28 cellular contexts compared by ENCODE assay signal in genomic region chr6:35713426-35713825, GRCh38. TPM values are rescaled to one million over a fixed set of nuclear protein-coding genes. Genes with fewer than 3 reads are reported as not detected.
DNase-seq lines count a peak whose midpoint lies in the region; ATAC-seq and TF ChIP-seq lines count a peak whose summit lies in the region.
"Had no signal": no experiment of that assay in that cellular context is flagged by ENCODE, and none has a peak within 500 bp of the region (broad histone marks: within the 10 kb centered on the region; RNA-seq: fewer than 3 reads in every experiment).

No MANE protein-coding gene starts in this region.

- peak overlapping the region; percentile 11 for H3K27ac Mint-ChIP-seq in activated CD4-positive, alpha-beta T cell treated with anti-CD3 and anti-CD28 coated beads, Interleukin-2, amount 10 ng/mL, durations not matched to agents 24 days and 14 days
- peak overlapping the region in 2 of 3 experiments; percentile 57 to 83; a peak in 2 of 7 replicates for H3K27ac Mint-ChIP-seq in H9
- no peak overlapping the region for H3K27ac Mint-ChIP-seq in natural killer cell treated with Interleukin-12 subunit alpha and Interleukin-12 subunit beta and Interleukin-15 and Interleukin-18, amount 100 ng/mL, for 72 hours
- H3K27ac Mint-ChIP-seq: activated CD8-positive, alpha-beta memory T cell treated with anti-CD3 and anti-CD28 coated beads, Interleukin-2, amount 10 ng/mL, durations not matched to agents 7 days and 5 days; activated naive CD4-positive, alpha-beta T cell treated with anti-CD3 and anti-CD28 coated beads, Interleukin-2, amount 10 ng/mL, durations not matched to agents 7 days and 5 days; brain; CD4-positive, alpha-beta T cell; stimulated activated memory B cell treated with anti-CD40 and anti-IgM and Interleukin-4, amounts not matched to agents 10 μg/mL and 1 μg/mL and 100 μg/mL, for 72 hours had no signal

- no peak overlapping the region for H3K4ac ChIP-seq in H9 (ENCODE audit: low read depth, low read length)

- no peaks in the 10 kb centered on the region for H3K79me1 ChIP-seq in H9 (ENCODE audit: insufficient read depth, low read depth, low read length, poor library complexity, severe bottlenecking)

- no peaks in the 10 kb centered on the region for H3K27me3 Mint-ChIP-seq in activated CD4-positive, alpha-beta T cell treated with anti-CD3 and anti-CD28 coated beads, Interleukin-2, amount 10 ng/mL, durations not matched to agents 24 days and 14 days
- H3K27me3 Mint-ChIP-seq in H9 (ENCODE audit: low read depth): peaks cover 7% of the 10 kb centered on the region
- peaks cover 0 to 12% of the 10 kb centered on the region in 2 donors for H3K27me3 Mint-ChIP-seq in natural killer cell treated with Interleukin-12 subunit alpha and Interleukin-12 subunit beta and Interleukin-15 and Interleukin-18, amount 100 ng/mL, for 72 hours
- H3K27me3 Mint-ChIP-seq: activated CD8-positive, alpha-beta memory T cell treated with anti-CD3 and anti-CD28 coated beads, Interleukin-2, amount 10 ng/mL, durations not matched to agents 7 days and 5 days; brain; CD4-positive, alpha-beta T cell; stimulated activated memory B cell treated with anti-CD40 and anti-IgM and Interleukin-4, amounts not matched to agents 10 μg/mL and 1 μg/mL and 100 μg/mL, for 72 hours had no signal

- no peak overlapping the region for H3K56ac ChIP-seq in H9 (ENCODE audit: insufficient read length, low read depth, low read length)

- H3K36me3 Mint-ChIP-seq in activated CD4-positive, alpha-beta T cell treated with anti-CD3 and anti-CD28 coated beads, Interleukin-2, amount 10 ng/mL, durations not matched to agents 24 days and 14 days (ENCODE audit: low read depth): peaks cover 4% of the 10 kb centered on the region
- no peaks in the 10 kb centered on the region for H3K36me3 Mint-ChIP-seq in H9 (ENCODE audit: insufficient read depth in 1 of 3, low read depth in 3 of 3)
- H3K36me3 Mint-ChIP-seq in natural killer cell treated with Interleukin-12 subunit alpha and Interleukin-12 subunit beta and Interleukin-15 and Interleukin-18, amount 100 ng/mL, for 72 hours: no peaks in the 10 kb centered on the region
- H3K36me3 Mint-ChIP-seq: activated naive CD4-positive, alpha-beta T cell treated with anti-CD3 and anti-CD28 coated beads, Interleukin-2, amount 10 ng/mL, durations not matched to agents 7 days and 5 days; brain; stimulated activated memory B cell treated with anti-CD40 and anti-IgM and Interleukin-4, amounts not matched to agents 10 μg/mL and 1 μg/mL and 100 μg/mL, for 72 hours had no signal

- no peak overlapping the region for H3K23ac ChIP-seq in H9 (ENCODE audit: insufficient read length, low read depth, low read length)

- H3K14ac ChIP-seq in H9 (ENCODE audit: insufficient read depth, low read length): no peak overlapping the region

- no peak overlapping the region for H2BK15ac ChIP-seq in H9 (ENCODE audit: low read depth, low read length)

- H2AFZ ChIP-seq in H9 (ENCODE audit: low read length): no peak overlapping the region

- no peaks in the 10 kb centered on the region for H3K23me2 ChIP-seq in H9 (ENCODE audit: insufficient read length, low read depth, low read length, poor library complexity, severe bottlenecking)

- peaks cover 48% of the 10 kb centered on the region for H3K4me1 Mint-ChIP-seq in activated CD4-positive, alpha-beta T cell treated with anti-CD3 and anti-CD28 coated beads, Interleukin-2, amount 10 ng/mL, durations not matched to agents 24 days and 14 days
- peaks cover 29 to 32% of the 10 kb centered on the region in 2 experiments for H3K4me1 Mint-ChIP-seq in H9
- H3K4me1 Mint-ChIP-seq in natural killer cell treated with Interleukin-12 subunit alpha and Interleukin-12 subunit beta and Interleukin-15 and Interleukin-18, amount 100 ng/mL, for 72 hours (ENCODE audit: low read depth in 2 of 2): peaks cover 12 to 26% of the 10 kb centered on the region in 2 donors

- no peak overlapping the region for H3K18ac ChIP-seq in H9 (ENCODE audit: insufficient read length, low read depth, low read length)

- H4K8ac ChIP-seq in H9 (replicated peaks; ENCODE audit: insufficient read length, low read depth, low read length): no peak overlapping the region

- no peak overlapping the region for H4K91ac ChIP-seq in H9 (ENCODE audit: insufficient read length, low read depth, low read length)

- no peak overlapping the region for H3K9ac ChIP-seq in H9 (ENCODE audit: extremely low read depth, insufficient read length, low read length)
- H3K9ac ChIP-seq in colonic mucosa (ENCODE audit: low read depth in 2 of 2, low read length in 2 of 2): no peak overlapping the region

- H2BK20ac ChIP-seq in H9 (ENCODE audit: low read depth, low read length, poor library complexity, severe bottlenecking): no peak overlapping the region

- TF ChIP-seq POLR2A in spleen (IDR thresholded peaks at IDR 0.05): no peak

- peaks cover 4% of the 10 kb centered on the region for H3K9me3 Mint-ChIP-seq in activated CD4-positive, alpha-beta T cell treated with anti-CD3 and anti-CD28 coated beads, Interleukin-2, amount 10 ng/mL, durations not matched to agents 24 days and 14 days
- no peaks in the 10 kb centered on the region for H3K9me3 Mint-ChIP-seq in H9
- no peaks in the 10 kb centered on the region for H3K9me3 Mint-ChIP-seq in natural killer cell treated with Interleukin-12 subunit alpha and Interleukin-12 subunit beta and Interleukin-15 and Interleukin-18, amount 100 ng/mL, for 72 hours
- H3K9me3 Mint-ChIP-seq: CD4-positive, alpha-beta T cell; nephron progenitor cell; stimulated activated memory B cell treated with anti-CD40 and anti-IgM and Interleukin-4, amounts not matched to agents 10 μg/mL and 1 μg/mL and 100 μg/mL, for 72 hours had no signal

- H2AK5ac ChIP-seq in H9 (ENCODE audit: insufficient read length, low read length): no peak overlapping the region

- H3K4me2 ChIP-seq in H9 (ENCODE audit: insufficient read depth, insufficient read length, low read length): no peak overlapping the region

- peak; percentile 55 for DNase-seq in activated CD4-positive, alpha-beta T cell treated with anti-CD3 and anti-CD28 coated beads, Interleukin-2, amount 10 ng/mL, durations not matched to agents 24 days and 14 days
- DNase-seq in activated CD4-positive, alpha-beta T cell treated with anti-CD3 and anti-CD28 coated beads, Interleukin-2, amount 50 U/mL, for 4 hours: no peak
- DNase-seq in H9: no peak
- DNase-seq in caudate nucleus (lab: John Stamatoyannopoulos, UW): peak in 28 of 61 donors; percentile 9 to 87 (median 31)
- peak; percentile 37 for DNase-seq in spleen
- no peak for DNase-seq in colonic mucosa
- DNase-seq in activated CD4-positive, CD25-positive, alpha-beta regulatory T cell (lab: John Stamatoyannopoulos, UW): no peak
- DNase-seq in natural killer cell treated with Interleukin-12 subunit alpha and Interleukin-12 subunit beta and Interleukin-15 and Interleukin-18, amount 100 ng/mL, for 72 hours (ENCODE audit: low spot score): no peak
- DNase-seq: activated CD4-positive, alpha-beta T cell treated with anti-CD3 and anti-CD28 coated beads for 4 hours; activated CD8-positive, alpha-beta memory T cell treated with anti-CD3 and anti-CD28 coated beads, Interleukin-2, amount 10 ng/mL, durations not matched to agents 7 days and 5 days; activated naive CD4-positive, alpha-beta T cell treated with anti-CD3 and anti-CD28 coated beads, Interleukin-2, amount 10 ng/mL, durations not matched to agents 7 days and 5 days; amniotic stem cell; CD4-positive, alpha-beta T cell; cerebellar nuclear complex; gastrocnemius medialis; HCEC 1CT; Kasumi-1; MV-4-11; NCI-H1436 treated with DMSO at 0.1 percent for 48 hours; NCI-H2081 treated with DMSO at 0.1 percent for 48 hours; NCI-H345; nephron progenitor cell; SIG-M5; upper lobe of left lung had no signal

- no CpG with 5 or more reads among the region's 3 CpGs for WGBS in H9 (ENCODE audit: extremely low coverage, insufficient read length, low lambda C conversion rate)
- 71 to 86% (median 80%) methylated on average over 3 of the region's 3 CpGs for WGBS in spleen, 5 donors

- no peaks in the 10 kb centered on the region for H3K79me2 ChIP-seq in H9 (ENCODE audit: insufficient read depth, low read length)

- no peaks in the 10 kb centered on the region for H3K9me3 ChIP-seq in H9 (ENCODE audit: control insufficient read depth, low read depth, low read length)
- H3K9me3 ChIP-seq in spleen: no peaks in the 10 kb centered on the region
- no peaks in the 10 kb centered on the region for H3K9me3 ChIP-seq in colonic mucosa
- H3K9me3 ChIP-seq: gastrocnemius medialis, Peyer's patch, upper lobe of left lung had no signal

- no peak overlapping the region for H2BK5ac ChIP-seq in H9 (ENCODE audit: insufficient read length, low read length)

- H3K4me1 ChIP-seq in H9 (ENCODE audit: insufficient read depth, low read length) (peaks cover 6% of the 10 kb centered on the region; the same call in 1 of the 2 replicates), spleen (peaks cover 7 to 35% (median 12%) of the 10 kb centered on the region in 6 donors), colonic mucosa (peaks cover under 1% of the 10 kb centered on the region)
- H3K4me1 ChIP-seq: gastrocnemius medialis had no signal

- no peak for ATAC-seq in natural killer cell treated with Interleukin-12 subunit alpha and Interleukin-12 subunit beta and Interleukin-15 and Interleukin-18, amount 100 ng/mL, for 72 hours
- ATAC-seq: activated CD8-positive, alpha-beta memory T cell treated with anti-CD3 and anti-CD28 coated beads, Interleukin-2, amount 10 ng/mL, durations not matched to agents 7 days and 5 days; gastrocnemius medialis; HepG2; stimulated activated memory B cell treated with anti-CD40 and anti-IgM and Interleukin-4, amounts not matched to agents 10 μg/mL and 1 μg/mL and 100 μg/mL, for 72 hours had no signal

- H3K36me3 ChIP-seq in spleen: no peaks in the 10 kb centered on the region
- no peaks in the 10 kb centered on the region for H3K36me3 ChIP-seq in colonic mucosa
- H3K36me3 ChIP-seq: gastrocnemius medialis, Peyer's patch, upper lobe of left lung had no signal

- no peak overlapping the region for H2BK12ac ChIP-seq in H9 (ENCODE audit: insufficient read length, low read depth, low read length)

- H2BK120ac ChIP-seq in H9 (ENCODE audit: low read depth, low read length, poor library complexity, severe bottlenecking): no peak overlapping the region

- no peak overlapping the region for H3K4me3 ChIP-seq in spleen
- H3K4me3 ChIP-seq in colonic mucosa: no peak overlapping the region
- H3K4me3 ChIP-seq: gastrocnemius medialis, Peyer's patch, upper lobe of left lung had no signal

- H4K20me1 ChIP-seq in H9 (ENCODE audit: control insufficient read depth, insufficient read depth, insufficient read length): no peaks in the 10 kb centered on the region

- intact Hi-C loops in activated CD4-positive, alpha-beta T cell treated with anti-CD3 and anti-CD28 coated beads, Interleukin-2, amount 10 ng/mL, durations not matched to agents 24 days and 14 days (cut with micrococcal nuclease): no loop called here
- intact Hi-C loops in spleen (cut with DNase I; ENCODE audit: low total_unique reads) (no loop called here), colonic mucosa (cut with DNase I) (no loop called here)

- no peak overlapping the region for H3K4me3 Mint-ChIP-seq in activated CD4-positive, alpha-beta T cell treated with anti-CD3 and anti-CD28 coated beads, Interleukin-2, amount 10 ng/mL, durations not matched to agents 24 days and 14 days
- no peak overlapping the region for H3K4me3 Mint-ChIP-seq in H9
- H3K4me3 Mint-ChIP-seq in natural killer cell treated with Interleukin-12 subunit alpha and Interleukin-12 subunit beta and Interleukin-15 and Interleukin-18, amount 100 ng/mL, for 72 hours: no peak overlapping the region
- H3K4me3 Mint-ChIP-seq: activated CD8-positive, alpha-beta memory T cell treated with anti-CD3 and anti-CD28 coated beads, Interleukin-2, amount 10 ng/mL, durations not matched to agents 7 days and 5 days; activated naive CD4-positive, alpha-beta T cell treated with anti-CD3 and anti-CD28 coated beads, Interleukin-2, amount 10 ng/mL, durations not matched to agents 7 days and 5 days; brain; CD4-positive, alpha-beta T cell; nephron progenitor cell; stimulated activated memory B cell treated with anti-CD40 and anti-IgM and Interleukin-4, amounts not matched to agents 10 μg/mL and 1 μg/mL and 100 μg/mL, for 72 hours had no signal

- H3K27me3 ChIP-seq in H9 (ENCODE audit: insufficient read depth, low read length) (no peaks in the 10 kb centered on the region; the same call in 1 of the 2 replicates), spleen (replicated peaks in 1 of 7) (no peaks in the 10 kb centered on the region), colonic mucosa (no peaks in the 10 kb centered on the region)
- H3K27me3 ChIP-seq: gastrocnemius medialis, Peyer's patch, upper lobe of left lung had no signal

- no peak overlapping the region for H4K5ac ChIP-seq in H9 (ENCODE audit: insufficient read length, low read depth, low read length)

- TF ChIP-seq CTCF in H9 (conservative IDR thresholded peaks at IDR 0.05) (no peak), spleen (IDR thresholded peaks at IDR 0.05 in 8 of 11, conservative IDR thresholded peaks at IDR 0.05 in 3 of 11) (no peak), colonic mucosa (IDR thresholded peaks at IDR 0.05) (no peak)

- H3T11ph ChIP-seq in H9 (ENCODE audit: low read length): no peak overlapping the region

- no peak overlapping the region for H3K27ac ChIP-seq in H9 (ENCODE audit: insufficient read length, low read depth, low read length)
- peak overlapping the region; percentile 26 for H3K27ac ChIP-seq in caudate nucleus (ENCODE audit: low read depth, low read length)
- no peak overlapping the region for H3K27ac ChIP-seq in spleen
- no peak overlapping the region for H3K27ac ChIP-seq in colonic mucosa
- H3K27ac ChIP-seq: gastrocnemius medialis, Peyer's patch, upper lobe of left lung had no signal

RNA-seq across cellular contexts. Expression of gene ARMC12, which starts 23.4 kb away (rescaled TPM):
- 0.58 and 0.64 TPM in 2 replicates for total RNA-seq in activated CD4-positive, alpha-beta T cell treated with anti-CD3 and anti-CD28 coated beads, Interleukin-2, amount 10 ng/mL, durations not matched to agents 24 days and 14 days
- 1.5 and 1.7 TPM in 2 replicates for total RNA-seq in H9 (2021)
- 1 to 10 TPM in 2 of 7 donors, under 1 TPM in 5; 0.23 to 1.6 (median 0.97) TPM for total RNA-seq in spleen
- polyA plus RNA-seq in spleen: 1 to 10 TPM; 2.0 to 4.1 (median 2.7) TPM
- under 1 TPM in 1 of 2 donors, not detected in 1; 0.30 TPM for total RNA-seq in colonic mucosa
- not detected for total RNA-seq in natural killer cell treated with Interleukin-12 subunit alpha and Interleukin-12 subunit beta and Interleukin-15 and Interleukin-18, amount 100 ng/mL, for 72 hours
- total RNA-seq: HepG2 had no signal

RNA-seq across cellular contexts. Expression of gene FKBP5, which starts 24.7 kb away (rescaled TPM):
- total RNA-seq in activated CD4-positive, alpha-beta T cell treated with anti-CD3 and anti-CD28 coated beads, Interleukin-2, amount 10 ng/mL, durations not matched to agents 24 days and 14 days: 85.0 and 85.1 TPM in 2 replicates
- total RNA-seq in H9 (2021) (32.9 and 33.9 TPM in 2 replicates), spleen (100 to 1,000 TPM in 5 of 7 donors, 10 to 100 TPM in 2; 39.9 to 368 (median 241) TPM), colonic mucosa (10 to 100 TPM; 29.1 to 54.7 TPM)
- polyA plus RNA-seq in spleen: 10 to 100 TPM; 23.8 to 88.9 (median 75.9) TPM
- total RNA-seq in natural killer cell treated with Interleukin-12 subunit alpha and Interleukin-12 subunit beta and Interleukin-15 and Interleukin-18, amount 100 ng/mL, for 72 hours: 10 to 100 TPM; 14.1 to 32.5 TPM

Comparison
In these comparisons a context has a peak if more than half of its experiments do, and no peak if none do; other contexts are left out.
1. DNase-seq: peak in activated CD4-positive, alpha-beta T cell treated with anti-CD3 and anti-CD28 coated beads, Interleukin-2, amount 10 ng/mL, durations not matched to agents 24 days and 14 days (single experiment) and spleen (single experiment); none in activated CD4-positive, alpha-beta T cell treated with anti-CD3 and anti-CD28 coated beads, Interleukin-2, amount 50 U/mL, for 4 hours (0 of 2), H9 (single experiment), colonic mucosa (single experiment), activated CD4-positive, CD25-positive, alpha-beta regulatory T cell (0 of 4) and natural killer cell treated with Interleukin-12 subunit alpha and Interleukin-12 subunit beta and Interleukin-15 and Interleukin-18, amount 100 ng/mL, for 72 hours (single experiment).
2. H3K27ac Mint-ChIP-seq: peak in activated CD4-positive, alpha-beta T cell treated with anti-CD3 and anti-CD28 coated beads, Interleukin-2, amount 10 ng/mL, durations not matched to agents 24 days and 14 days (single experiment) and H9 (2 of 3); none in natural killer cell treated with Interleukin-12 subunit alpha and Interleukin-12 subunit beta and Interleukin-15 and Interleukin-18, amount 100 ng/mL, for 72 hours (0 of 2).